ENCODE assay signal across 8 cellular contexts in genomic region chr6:127420558-127420957, GRCh38. TPM values are rescaled to one million over a fixed set of nuclear protein-coding genes. Genes with fewer than 3 reads are reported as not detected.
A peak's percentile ranks its signal among the peaks of the same experiment; 100 is the strongest.
DNase-seq lines count a peak whose midpoint lies in the region; ATAC-seq and TF ChIP-seq lines count a peak whose summit lies in the region.

No MANE protein-coding gene starts in this region.

- no peaks in the 10 kb centered on the region for H3K9me3 Mint-ChIP-seq in nephron

- no peak overlapping the region for H3K27ac Mint-ChIP-seq in nephron

- no peak overlapping the region for H3K4me3 Mint-ChIP-seq in nephron

- no peaks in the 10 kb centered on the region for H4K20me1 ChIP-seq in OCI-LY1 (ENCODE audit: insufficient read depth, low read length)

- DNase-seq in DMS 273 (lab: John Stamatoyannopoulos, UW; ENCODE audit: unreplicated experiment), result peak; percentile 85
- DNase-seq in activated CD8-positive, alpha-beta memory T cell treated with anti-CD3 and anti-CD28 coated beads, Interleukin-2, amount 50 U/mL, for 1 hour (ENCODE audit: extremely low read depth), result peak; percentile 31

- H3K79me2 ChIP-seq in OCI-LY1 (ENCODE audit: insufficient read depth, low read length), result no peaks in the 10 kb centered on the region

- H3K9me2 ChIP-seq in OCI-LY1 (ENCODE audit: low read depth, low read length), result no peaks in the 10 kb centered on the region

- H3K4me1 Mint-ChIP-seq in nephron, result no peaks in the 10 kb centered on the region

- ATAC-seq in GM19467 (IDR thresholded peaks at IDR 0.05; ENCODE audit: unreplicated experiment) (peak; percentile 99), HG03558 (IDR thresholded peaks at IDR 0.05; ENCODE audit: extremely low read depth, unreplicated experiment) (peak; percentile 100), esophagus mucosa (peak; percentile 99)

- H3K27me3 ChIP-seq in OCI-LY1 (ENCODE audit: insufficient read depth, low read length), result no peaks in the 10 kb centered on the region
- no peaks in the 10 kb centered on the region for H3K27me3 ChIP-seq in stomach smooth muscle (ENCODE audit: control insufficient read depth in 1 of 2, insufficient read depth in 2 of 2, low read length in 2 of 2)

- H3K36me3 Mint-ChIP-seq in nephron (ENCODE audit: low read depth), result no peaks in the 10 kb centered on the region

- no peak overlapping the region for H3K9ac ChIP-seq in OCI-LY1 (ENCODE audit: low read length)
- no peak overlapping the region for H3K9ac ChIP-seq in stomach smooth muscle (ENCODE audit: low read length in 2 of 2)

- H2AFZ ChIP-seq in OCI-LY1 (ENCODE audit: low read length), result no peak overlapping the region

- H3F3A ChIP-seq in OCI-LY1 (ENCODE audit: insufficient read depth, low read length), result no peaks in the 10 kb centered on the region

- H3K4me1 ChIP-seq in OCI-LY1 (ENCODE audit: insufficient read depth, low read length, severe bottlenecking) (no peaks in the 10 kb centered on the region), stomach smooth muscle (ENCODE audit: control insufficient read depth, insufficient read depth, low read length) (peaks cover 2% of the 10 kb centered on the region)

- H3K27me3 Mint-ChIP-seq in nephron (ENCODE audit: low read depth), result no peaks in the 10 kb centered on the region

- H3K4me2 ChIP-seq in OCI-LY1 (ENCODE audit: low read length), result no peak overlapping the region

- H3K27ac ChIP-seq in OCI-LY1 (ENCODE audit: low read depth, low read length, poor library complexity, severe bottlenecking) (no peak overlapping the region), stomach smooth muscle (ENCODE audit: low read length) (peak overlapping the region; percentile 56)

- no peaks in the 10 kb centered on the region for H3K36me3 ChIP-seq in OCI-LY1 (ENCODE audit: insufficient read depth, low read length)
- no peaks in the 10 kb centered on the region for H3K36me3 ChIP-seq in stomach smooth muscle (ENCODE audit: control insufficient read depth in 2 of 2, insufficient read depth in 2 of 2, low read length in 2 of 2)

- H3K4me3 ChIP-seq in OCI-LY1 (ENCODE audit: low read depth, low read length, poor library complexity, severe bottlenecking), result no peak overlapping the region
- H3K4me3 ChIP-seq in stomach smooth muscle (ENCODE audit: low read length in 2 of 2), result no peak overlapping the region

- H3K9me3 ChIP-seq in OCI-LY1 (ENCODE audit: low read length) (no peaks in the 10 kb centered on the region), stomach smooth muscle (ENCODE audit: control insufficient read depth in 2 of 2, low read length in 2 of 2) (no peaks in the 10 kb centered on the region)

- TF ChIP-seq CTCF in OCI-LY1 (IDR thresholded peaks at IDR 0.05; ENCODE audit: low read length) (peak; percentile 65), nephron (IDR thresholded peaks at IDR 0.05; ENCODE audit: unreplicated experiment in 3 of 3) (peak; percentile 14 to 37 (median 25))

RNA-seq across cellular contexts. Expression of gene KIAA0408, which starts 38.6 kb away (rescaled TPM):
- total RNA-seq in esophagus mucosa, result 0.28 TPM
